Comparison of ENCODE assay signal across 8 cellular contexts in the genomic region with DNA sequence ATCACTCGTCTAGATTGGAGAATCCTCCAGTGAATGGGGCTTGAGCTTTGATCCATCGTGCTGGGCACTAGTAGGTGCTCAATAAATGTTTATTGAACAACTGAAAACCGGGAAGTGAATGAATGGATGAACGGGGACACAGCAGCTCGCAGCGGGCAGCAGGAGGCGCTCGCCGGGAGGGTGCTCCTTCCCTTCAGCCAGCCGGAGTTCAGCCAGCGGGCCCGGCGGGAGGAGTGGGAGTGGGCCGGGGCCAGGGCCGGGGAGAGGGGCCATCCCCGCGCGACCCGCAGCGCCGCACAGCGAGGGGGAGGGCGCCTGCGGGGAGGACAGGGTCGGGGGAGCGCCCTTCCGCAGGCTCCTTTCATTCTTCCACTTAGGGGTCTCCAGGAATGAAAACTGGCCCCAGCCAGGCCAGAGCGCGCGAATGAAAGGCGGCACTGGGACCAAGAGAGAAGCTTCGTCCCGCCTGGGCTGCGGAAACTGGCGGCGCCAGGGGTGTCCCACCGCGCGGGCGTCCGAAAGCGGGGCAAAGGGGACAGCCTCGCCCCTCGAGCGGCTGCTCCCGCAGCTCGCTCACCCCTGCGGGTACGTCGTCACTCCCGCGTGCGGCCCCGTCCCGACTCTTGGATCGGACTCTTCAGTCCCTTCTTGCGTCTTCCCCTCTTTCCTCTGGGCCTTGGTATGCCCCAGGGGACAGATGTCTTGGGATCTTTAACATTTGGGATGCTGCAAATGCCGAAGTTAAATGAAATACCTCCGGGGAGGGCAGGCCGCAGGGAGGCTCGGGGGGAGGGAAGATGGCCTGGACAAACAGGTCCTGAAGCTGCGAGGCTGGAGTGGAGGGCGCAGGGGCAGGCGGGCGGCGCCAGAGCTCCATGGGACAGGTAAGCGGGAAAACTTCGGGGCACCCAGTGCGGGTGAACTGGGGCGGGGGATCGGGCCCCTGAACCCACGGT. TPM values are rescaled to one million over a fixed set of nuclear protein-coding genes. Genes with fewer than 3 reads are reported as not detected.
DNase-seq lines count a peak whose midpoint lies in the region; ATAC-seq, FAIRE-seq and TF ChIP-seq lines count a peak whose summit lies in the region.

No MANE protein-coding gene starts in this region.

- peak; percentile 51 for DNase-seq in AG10803 (ENCODE audit: low read depth)
- DNase-seq in NCI-H2171 treated with DMSO at 0.1 percent for 48 hours (lab: John Stamatoyannopoulos, UW): peak; percentile 61
- DNase-seq in K562 (ENCODE audit: extremely low read depth in 1 of 4, low spot score in 3 of 4): no peak
- peak; percentile 76 for DNase-seq in iPS-NIHi7 (ENCODE audit: extremely low spot score)
- peak; percentile 85 for DNase-seq in spleen
- DNase-seq in activated CD8-positive, alpha-beta memory T cell treated with anti-CD3 and anti-CD28 coated beads for 24 hours: no peak

- H3K27ac ChIP-seq in K562 (ENCODE audit: extremely low read depth, low read depth, low read length) (no peak overlapping the region), spleen (peak overlapping the region in 4 of 8 donors; percentile 20 to 54 (median 40))

- H3K27me3 ChIP-seq in K562 (ENCODE audit: control insufficient read depth in 2 of 2, insufficient read depth in 2 of 2, low read length in 2 of 2) (peaks cover 71 to 81% of the 10 kb centered on the region in 2 experiments), spleen (replicated peaks in 1 of 7) (peaks cover 0 to 30% (median 15%) of the 10 kb centered on the region in 7 donors)

- TF ChIP-seq EP300 in K562 (IDR thresholded peaks at IDR 0.05; ENCODE audit: low read length): no peak

- H3K36me3 ChIP-seq in K562 (ENCODE audit: control insufficient read depth, insufficient read depth, low read length): no peaks in the 10 kb centered on the region
- H3K36me3 ChIP-seq in spleen: no peaks in the 10 kb centered on the region

- POLR2A ChIA-PET in K562 (lab: Yijun Ruan, JAX): interaction anchor here (1.2 to 1.5 kb wide), 2 partner anchors 10 to 15 kb away, joined by 3 to 4 read pairs; no protein-coding TSS in a partner anchor

- H3K9me1 ChIP-seq in K562 (ENCODE audit: control insufficient read depth, insufficient read depth, low read length): no peaks in the 10 kb centered on the region

- no peak overlapping the region for H3K4me2 ChIP-seq in K562 (ENCODE audit: insufficient read depth, low read length)

- TF ChIP-seq RAD21 in K562 (CRISPR knock-in tag; conservative IDR thresholded peaks at IDR 0.05 in 1 of 2, IDR thresholded peaks at IDR 0.05 in 1 of 2): peak in 1 of 2 experiments; percentile 24; a peak in 1 of 4 replicates

- BruUV-seq in K562 (replicated peaks; lab: Mats Ljungman, UMichigan): no TSS peak

- in situ Hi-C loops in K562 (cut with MboI): no loop called here

- H3K79me2 ChIP-seq in K562 (ENCODE audit: control insufficient read depth, insufficient read depth, low read length): no peaks in the 10 kb centered on the region

- peaks cover 26% of the 10 kb centered on the region for H4K20me1 ChIP-seq in K562 (replicated peaks; ENCODE audit: control insufficient read depth, insufficient read depth, low read length)

- intact Hi-C loops in K562 (cut with micrococcal nuclease) (no loop called here), spleen (cut with DNase I; ENCODE audit: low total_unique reads) (no loop called here)

- TF ChIP-seq POLR2A in K562 (conservative IDR thresholded peaks at IDR 0.05) (no peak), spleen (IDR thresholded peaks at IDR 0.05) (no peak)

- H3K9me3 ChIP-seq in K562 (replicated peaks; ENCODE audit: control insufficient read depth, insufficient read depth, low read depth, low read length): no peaks in the 10 kb centered on the region
- H3K9me3 ChIP-seq in spleen: no peaks in the 10 kb centered on the region

- H3K4me3 ChIP-seq in AG10803 (ENCODE audit: low read length) (peak overlapping the region; percentile 52), K562 (no peak overlapping the region), spleen (peak overlapping the region; percentile 39 to 73 (median 43))

- peak; percentile 24; the same call in 1 of the 3 replicates for ATAC-seq in K562
- ATAC-seq in GM21515 (IDR thresholded peaks at IDR 0.05; ENCODE audit: unreplicated experiment): no peak

- TF ChIP-seq CTCF in AG10803 (conservative IDR thresholded peaks at IDR 0.05; ENCODE audit: low read length): peak; percentile 36
- TF ChIP-seq CTCF in GM12873 (IDR thresholded peaks at IDR 0.05; ENCODE audit: insufficient read depth, low read depth, low read length, missing control alignments): peak; percentile 63
- peak; percentile 24 to 53 (median 46); a peak in 3 of 6 replicates for TF ChIP-seq CTCF in K562 (IDR thresholded peaks at IDR 0.05 in 2 of 3, conservative IDR thresholded peaks at IDR 0.05 in 1 of 3; ENCODE audit: insufficient read depth in 2 of 3, low read depth in 1 of 3, low read length in 3 of 3)
- TF ChIP-seq CTCF in spleen (IDR thresholded peaks at IDR 0.05 in 8 of 11, conservative IDR thresholded peaks at IDR 0.05 in 3 of 11): peak in 6 of 11 experiments; percentile 10 to 36 (median 26)

- no peak overlapping the region for H2AFZ ChIP-seq in K562 (ENCODE audit: low read depth, low read length)

- no peak for FAIRE-seq in K562 (lab: Jason Lieb, UNC)

- 18% methylated on average over 47 of the region's 72 CpGs for WGBS in K562 (ENCODE audit: insufficient coverage, low coverage, missing lambda C conversion rate)
- WGBS in spleen, 5 donors: 3 to 12% (median 4%) methylated on average over 56 to 72 of the region's 72 CpGs

- H3K4me1 ChIP-seq in K562 (replicated peaks in 1 of 2; ENCODE audit: control insufficient read depth in 2 of 2, insufficient read depth in 2 of 2, low read length in 2 of 2) (peaks cover 7 to 18% of the 10 kb centered on the region in 2 experiments; a peak in 4 of 5 replicates), spleen (peaks cover 14 to 69% (median 54%) of the 10 kb centered on the region in 6 donors)

- CTCF ChIA-PET in K562 (lab: Yijun Ruan, JAX; ENCODE audit: low intra/inter-chr PET ratio): interaction anchor here (0.7 kb wide), 1 partner anchor 17 kb away, joined by 3 read pairs; no protein-coding TSS in a partner anchor

- no peak overlapping the region for H3K9ac ChIP-seq in K562 (ENCODE audit: insufficient read depth in 1 of 2, low read depth in 2 of 2, low read length in 2 of 2)

RNA-seq across cellular contexts. Expression of a gene that starts 3.6 kb away (rescaled TPM):
- not detected in 2 replicates for total RNA-seq in K562 (2011; cell fraction: chromatin; rRNA removed; ENCODE audit: low replicate concordance)
- total RNA-seq in K562 (2011; cell fraction: nucleolus; rRNA removed): not detected in 2 replicates
- not detected in 2 replicates for total RNA-seq in K562 (2011; cell fraction: nucleoplasm; rRNA removed)
- total RNA-seq in K562 (2014; rRNA removed) (not detected in 2 replicates), K562 (2014; rRNA removed; fragmentation: Illumina TruSeq; extraction: Trizol) (not detected in 2 replicates), K562 (2015; rRNA removed; fragmentation: Illumina TruSeq; extraction: Trizol) (not detected in 2 replicates), K562 (2021) (0.09 TPM in 1 of 2 replicates, not detected in the other), spleen (1 to 10 TPM in 1 of 7 donors, under 1 TPM in 3, not detected in 3; 0.32 to 1.4 (median 0.72) TPM)
- polyA plus RNA-seq in K562 (2011; rRNA removed) (not detected in 2 replicates), K562 (2014; fragmentation: Illumina TruSeq; extraction: Trizol) (not detected in 2 replicates), K562 (2014; fragmentation: Nextera tagmentation; extraction: Ambion mirVana) (not detected), K562 (2014; rRNA removed) (not detected in 2 replicates), spleen (under 1 TPM; 0.39 to 0.42 (median 0.39) TPM)
- not detected in 2 replicates for polyA plus RNA-seq in K562 (2011; cell fraction: cytosol; rRNA removed)
- polyA plus RNA-seq in K562 (2011; cell fraction: nucleus; rRNA removed): not detected in 2 replicates
- polyA plus RNA-seq in K562 (2012): not detected in 2 replicates
- polyA minus RNA-seq in K562 (2011; rRNA and poly(A)+ RNA removed): not detected in 2 replicates
- not detected in 2 replicates for polyA minus RNA-seq in K562 (2011; cell fraction: cytosol; rRNA and poly(A)+ RNA removed)
- not detected in 2 replicates for polyA minus RNA-seq in K562 (2011; cell fraction: nucleus; rRNA and poly(A)+ RNA removed)

RNA-seq across cellular contexts. Expression of a gene that starts 18.3 kb away (rescaled TPM):
- total RNA-seq in K562 (2011; cell fraction: chromatin; rRNA removed; ENCODE audit: low replicate concordance): not detected in 2 replicates
- not detected in 2 replicates for total RNA-seq in K562 (2011; cell fraction: nucleolus; rRNA removed)
- not detected in 2 replicates for total RNA-seq in K562 (2011; cell fraction: nucleoplasm; rRNA removed)
- total RNA-seq in K562 (2014; rRNA removed): not detected in 2 replicates
- not detected in 2 replicates for total RNA-seq in K562 (2014; rRNA removed; fragmentation: Illumina TruSeq; extraction: Trizol)
- total RNA-seq in K562 (2015; rRNA removed; fragmentation: Illumina TruSeq; extraction: Trizol): not detected in 2 replicates
- not detected in 2 replicates for total RNA-seq in K562 (2021)
- polyA plus RNA-seq in K562 (2011; rRNA removed): not detected in 2 replicates
- not detected in 2 replicates for polyA plus RNA-seq in K562 (2011; cell fraction: cytosol; rRNA removed)
- not detected in 2 replicates for polyA plus RNA-seq in K562 (2011; cell fraction: nucleus; rRNA removed)
- polyA plus RNA-seq in K562 (2012): not detected in 2 replicates
- polyA plus RNA-seq in K562 (2014; fragmentation: Illumina TruSeq; extraction: Trizol): not detected in 2 replicates
- polyA plus RNA-seq in K562 (2014; fragmentation: Nextera tagmentation; extraction: Ambion mirVana): not detected
- polyA plus RNA-seq in K562 (2014; rRNA removed): not detected in 2 replicates
- polyA minus RNA-seq in K562 (2011; rRNA and poly(A)+ RNA removed): not detected in 2 replicates
- not detected in 2 replicates for polyA minus RNA-seq in K562 (2011; cell fraction: cytosol; rRNA and poly(A)+ RNA removed)
- not detected in 2 replicates for polyA minus RNA-seq in K562 (2011; cell fraction: nucleus; rRNA and poly(A)+ RNA removed)
- total RNA-seq in spleen: 1 to 10 TPM in 1 of 7 donors, under 1 TPM in 4, not detected in 2; 0.50 to 3.6 (median 0.80) TPM
- under 1 TPM; 0.09 to 0.38 (median 0.14) TPM for polyA plus RNA-seq in spleen

Comparison
In these comparisons a context has a peak if more than half of its experiments do, and no peak if none do; other contexts are left out.
1. DNase-seq: peak in AG10803 (single experiment), NCI-H2171 treated with DMSO at 0.1 percent for 48 hours (single experiment), iPS-NIHi7 (single experiment) and spleen (single experiment); none in K562 (0 of 4) and activated CD8-positive, alpha-beta memory T cell treated with anti-CD3 and anti-CD28 coated beads for 24 hours (single experiment).
2. Peak in every context shown above with its lines, with median percentiles within 50 percentile points of each other: CTCF ChIP-seq.